In the genomic region with DNA sequence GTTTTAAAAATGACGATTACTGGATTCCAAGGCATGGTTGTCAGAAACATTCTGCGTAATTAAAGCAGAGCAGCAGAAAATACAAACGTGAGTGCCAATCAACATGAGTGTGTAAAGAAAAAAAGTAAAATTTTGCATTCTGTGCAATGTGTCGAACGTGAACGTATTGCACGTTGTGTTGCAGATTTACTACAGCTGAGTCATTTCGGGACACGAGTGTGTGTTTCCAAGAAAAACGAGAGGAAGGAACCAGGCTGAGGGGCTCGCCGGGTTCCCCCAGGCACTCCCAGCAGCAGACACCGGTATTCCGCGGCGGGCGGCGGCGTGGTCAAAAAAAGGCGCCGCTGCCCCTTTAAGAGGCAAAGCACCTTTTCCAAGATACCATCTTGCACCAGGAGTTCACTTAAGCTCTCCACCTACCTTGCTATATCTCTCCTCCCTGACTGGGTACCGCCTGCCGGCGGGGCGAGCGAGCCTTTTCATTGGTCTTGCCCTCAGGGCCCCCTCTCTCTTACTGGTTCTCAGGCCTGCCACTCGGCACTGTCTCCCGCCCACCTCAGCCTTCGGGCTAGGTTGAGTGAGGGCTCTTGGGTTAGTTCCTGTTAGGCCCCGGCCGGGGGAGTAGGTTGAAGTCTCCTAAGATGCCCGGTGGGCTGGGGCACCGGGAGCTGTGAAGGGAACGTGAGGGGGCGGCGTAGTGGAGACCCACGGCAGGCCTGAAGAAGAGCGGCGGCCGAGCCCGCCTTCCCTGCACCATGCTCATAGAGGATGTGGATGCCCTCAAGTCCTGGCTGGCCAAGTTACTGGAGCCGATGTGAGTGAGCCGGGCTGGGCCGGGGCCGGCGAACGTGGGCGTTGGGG, we compare ENCODE assay signal across 8 cellular contexts.
DNase-seq lines count a peak whose midpoint lies in the region; ATAC-seq lines count a peak whose summit lies in the region.

A gene with protein sequence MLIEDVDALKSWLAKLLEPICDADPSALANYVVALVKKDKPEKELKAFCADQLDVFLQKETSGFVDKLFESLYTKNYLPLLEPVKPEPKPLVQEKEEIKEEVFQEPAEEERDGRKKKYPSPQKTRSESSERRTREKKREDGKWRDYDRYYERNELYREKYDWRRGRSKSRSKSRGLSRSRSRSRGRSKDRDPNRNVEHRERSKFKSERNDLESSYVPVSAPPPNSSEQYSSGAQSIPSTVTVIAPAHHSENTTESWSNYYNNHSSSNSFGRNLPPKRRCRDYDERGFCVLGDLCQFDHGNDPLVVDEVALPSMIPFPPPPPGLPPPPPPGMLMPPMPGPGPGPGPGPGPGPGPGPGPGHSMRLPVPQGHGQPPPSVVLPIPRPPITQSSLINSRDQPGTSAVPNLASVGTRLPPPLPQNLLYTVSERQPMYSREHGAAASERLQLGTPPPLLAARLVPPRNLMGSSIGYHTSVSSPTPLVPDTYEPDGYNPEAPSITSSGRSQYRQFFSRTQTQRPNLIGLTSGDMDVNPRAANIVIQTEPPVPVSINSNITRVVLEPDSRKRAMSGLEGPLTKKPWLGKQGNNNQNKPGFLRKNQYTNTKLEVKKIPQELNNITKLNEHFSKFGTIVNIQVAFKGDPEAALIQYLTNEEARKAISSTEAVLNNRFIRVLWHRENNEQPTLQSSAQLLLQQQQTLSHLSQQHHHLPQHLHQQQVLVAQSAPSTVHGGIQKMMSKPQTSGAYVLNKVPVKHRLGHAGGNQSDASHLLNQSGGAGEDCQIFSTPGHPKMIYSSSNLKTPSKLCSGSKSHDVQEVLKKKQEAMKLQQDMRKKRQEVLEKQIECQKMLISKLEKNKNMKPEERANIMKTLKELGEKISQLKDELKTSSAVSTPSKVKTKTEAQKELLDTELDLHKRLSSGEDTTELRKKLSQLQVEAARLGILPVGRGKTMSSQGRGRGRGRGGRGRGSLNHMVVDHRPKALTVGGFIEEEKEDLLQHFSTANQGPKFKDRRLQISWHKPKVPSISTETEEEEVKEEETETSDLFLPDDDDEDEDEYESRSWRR (plus strand): TSS at position 595 of the 861 bp plus-strand sequence. CDS start 161 bp downstream, at position 756.

- H3K9ac ChIP-seq in BLaER1, result peak within 1 kb of the TSS; percentile 89

- H3K4me2 ChIP-seq in BLaER1, result peak within 1 kb of the TSS; percentile 88

- H3K27ac ChIP-seq in BLaER1, result peak within 1 kb of the TSS; percentile 83

- no peaks in the 10 kb centered on the region for H3K27me3 ChIP-seq in BLaER1

- no peaks in the 10 kb centered on the region for H3K9me3 ChIP-seq in BLaER1

- peak; percentile 100 for ATAC-seq in GM19324 (IDR thresholded peaks at IDR 0.05; ENCODE audit: low FRiP score, unreplicated experiment)
- ATAC-seq in HG03460 (IDR thresholded peaks at IDR 0.05; ENCODE audit: unreplicated experiment), result peak; percentile 100

- H3K36me3 ChIP-seq in BLaER1, result no peaks in the 10 kb centered on the region; the same call in 1 of the 2 replicates

- H4K20me1 ChIP-seq in BLaER1, result peaks cover 43% of the 10 kb centered on the region

- DNase-seq in NCI-H526 (lab: John Stamatoyannopoulos, UW) (peak; percentile 98 to 99), dedifferentiated amniotic fluid mesenchymal stem cell (ENCODE audit: extremely low spot score) (peak; percentile 98), left kidney (ENCODE audit: low read depth, low spot score) (peak; percentile 99)
- peak; percentile 98 for DNase-seq in activated CD4-positive, alpha-beta T cell treated with anti-CD3 and anti-CD28 coated beads for 48 hours
- DNase-seq in stimulated activated CD4-positive, alpha-beta T cell treated with anti-CD3 and anti-CD28 coated beads, Interleukin-2, amount 100 ng/mL, for 24 hours, result peak; percentile 97

- H3K4me3 ChIP-seq in BLaER1, result peak within 1 kb of the TSS; percentile 79

- H3K4me1 ChIP-seq in BLaER1, result peaks cover 36% of the 10 kb centered on the region

Comparison
In these comparisons a context has a peak if more than half of its experiments do, and no peak if none do; other contexts are left out.
1. Peak in every context shown above with its lines: DNase-seq, ATAC-seq, H3K4me3 ChIP-seq and H3K27ac ChIP-seq.